In the genomic region with DNA sequence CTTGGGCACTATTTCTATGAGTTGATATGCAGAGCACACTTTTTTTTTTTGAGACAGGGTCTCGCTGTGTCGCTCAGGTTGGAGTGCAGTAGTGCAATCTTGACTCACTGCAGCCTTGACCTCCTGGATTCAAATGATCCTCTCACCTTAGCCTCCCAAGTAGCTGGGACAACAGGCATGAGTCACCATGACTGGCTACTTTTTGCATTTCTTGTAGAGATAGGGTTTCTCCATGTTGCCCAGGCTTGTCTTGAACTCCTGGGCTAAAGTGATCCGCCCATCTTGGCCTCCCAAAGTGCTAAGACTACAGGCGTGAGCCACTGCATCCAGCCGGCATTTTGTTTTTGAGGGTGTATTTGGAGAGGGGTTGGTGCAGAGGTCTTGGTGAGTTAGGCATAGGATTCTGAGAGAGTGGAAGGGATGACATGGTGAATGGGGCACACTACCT, we compare ENCODE assay signal across 1 cellular context.
TF ChIP-seq lines count a peak whose summit lies in the region.

No MANE protein-coding gene starts in this region.

TF ChIP-seq in K562, 482 proteins besides CTCF, POLR2A, EP300 and RAD21 (continued from another document and continues in another):
- no peak for TF ChIP-seq HOXB6 (CRISPR knock-in tag; IDR thresholded peaks at IDR 0.05; ENCODE audit: borderline replicate concordance)
- TF ChIP-seq ZFP30 (CRISPR knock-in tag; IDR thresholded peaks at IDR 0.05; ENCODE audit: borderline replicate concordance): no peak
- TF ChIP-seq, protein P1, sequence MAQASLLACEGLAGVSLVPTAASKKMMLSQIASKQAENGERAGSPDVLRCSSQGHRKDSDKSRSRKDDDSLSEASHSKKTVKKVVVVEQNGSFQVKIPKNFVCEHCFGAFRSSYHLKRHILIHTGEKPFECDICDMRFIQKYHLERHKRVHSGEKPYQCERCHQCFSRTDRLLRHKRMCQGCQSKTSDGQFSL (CRISPR knock-in tag; IDR thresholded peaks at IDR 0.05): no peak
- TF ChIP-seq, protein P1 (tag; IDR thresholded peaks at IDR 0.05): no peak; a peak in 1 of 4 replicates
- no peak for TF ChIP-seq PRDM10 (IDR thresholded peaks at IDR 0.05; ENCODE audit: partially characterized antibody)
- TF ChIP-seq BRF2 (IDR thresholded peaks at IDR 0.05; ENCODE audit: borderline replicate concordance, insufficient read depth, insufficient read length): no peak
- TF ChIP-seq KLF6 (CRISPR knock-in tag; IDR thresholded peaks at IDR 0.05; ENCODE audit: borderline replicate concordance): no peak
- TF ChIP-seq, protein P2, sequence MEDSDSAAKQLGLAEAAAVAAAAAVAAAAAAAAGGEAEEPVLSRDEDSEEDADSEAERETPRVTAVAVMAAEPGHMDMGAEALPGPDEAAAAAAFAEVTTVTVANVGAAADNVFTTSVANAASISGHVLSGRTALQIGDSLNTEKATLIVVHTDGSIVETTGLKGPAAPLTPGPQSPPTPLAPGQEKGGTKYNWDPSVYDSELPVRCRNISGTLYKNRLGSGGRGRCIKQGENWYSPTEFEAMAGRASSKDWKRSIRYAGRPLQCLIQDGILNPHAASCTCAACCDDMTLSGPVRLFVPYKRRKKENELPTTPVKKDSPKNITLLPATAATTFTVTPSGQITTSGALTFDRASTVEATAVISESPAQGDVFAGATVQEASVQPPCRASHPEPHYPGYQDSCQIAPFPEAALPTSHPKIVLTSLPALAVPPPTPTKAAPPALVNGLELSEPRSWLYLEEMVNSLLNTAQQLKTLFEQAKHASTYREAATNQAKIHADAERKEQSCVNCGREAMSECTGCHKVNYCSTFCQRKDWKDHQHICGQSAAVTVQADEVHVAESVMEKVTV (CRISPR knock-in tag; IDR thresholded peaks at IDR 0.05): no peak
- TF ChIP-seq, protein P3, sequence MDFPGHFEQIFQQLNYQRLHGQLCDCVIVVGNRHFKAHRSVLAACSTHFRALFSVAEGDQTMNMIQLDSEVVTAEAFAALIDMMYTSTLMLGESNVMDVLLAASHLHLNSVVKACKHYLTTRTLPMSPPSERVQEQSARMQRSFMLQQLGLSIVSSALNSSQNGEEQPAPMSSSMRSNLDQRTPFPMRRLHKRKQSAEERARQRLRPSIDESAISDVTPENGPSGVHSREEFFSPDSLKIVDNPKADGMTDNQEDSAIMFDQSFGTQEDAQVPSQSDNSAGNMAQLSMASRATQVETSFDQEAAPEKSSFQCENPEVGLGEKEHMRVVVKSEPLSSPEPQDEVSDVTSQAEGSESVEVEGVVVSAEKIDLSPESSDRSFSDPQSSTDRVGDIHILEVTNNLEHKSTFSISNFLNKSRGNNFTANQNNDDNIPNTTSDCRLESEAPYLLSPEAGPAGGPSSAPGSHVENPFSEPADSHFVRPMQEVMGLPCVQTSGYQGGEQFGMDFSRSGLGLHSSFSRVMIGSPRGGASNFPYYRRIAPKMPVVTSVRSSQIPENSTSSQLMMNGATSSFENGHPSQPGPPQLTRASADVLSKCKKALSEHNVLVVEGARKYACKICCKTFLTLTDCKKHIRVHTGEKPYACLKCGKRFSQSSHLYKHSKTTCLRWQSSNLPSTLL (IDR thresholded peaks at IDR 0.05): no peak
- no peak for TF ChIP-seq CTCFL (IDR thresholded peaks at IDR 0.05; ENCODE audit: borderline replicate concordance, insufficient read depth, low read depth, low read length, poor library complexity, severe bottlenecking)
- no peak for TF ChIP-seq ZNF79 (CRISPR knock-in tag; IDR thresholded peaks at IDR 0.05; ENCODE audit: low read depth)
- TF ChIP-seq ZC3H8 (IDR thresholded peaks at IDR 0.05): no peak
- peak; percentile 59; the same call in 1 of the 2 replicates for TF ChIP-seq HDGF (IDR thresholded peaks at IDR 0.05)
- no peak for TF ChIP-seq SP1 (CRISPR knock-in tag; IDR thresholded peaks at IDR 0.05)
- TF ChIP-seq DPF2 (IDR thresholded peaks at IDR 0.05): peak; percentile 93
- no peak for TF ChIP-seq ZFX (CRISPR knock-in tag; IDR thresholded peaks at IDR 0.05)
- TF ChIP-seq SMAD1 (IDR thresholded peaks at IDR 0.05; ENCODE audit: low read depth, low read length, partially characterized antibody): no peak
- no peak for TF ChIP-seq COPS2 (conservative IDR thresholded peaks at IDR 0.05)
- TF ChIP-seq NFRKB (IDR thresholded peaks at IDR 0.05; ENCODE audit: low read depth): peak; percentile 92
- no peak for TF ChIP-seq FIP1L1 (IDR thresholded peaks at IDR 0.05; ENCODE audit: low read depth, low read length, poor library complexity, severe bottlenecking)
- TF ChIP-seq, protein P4, sequence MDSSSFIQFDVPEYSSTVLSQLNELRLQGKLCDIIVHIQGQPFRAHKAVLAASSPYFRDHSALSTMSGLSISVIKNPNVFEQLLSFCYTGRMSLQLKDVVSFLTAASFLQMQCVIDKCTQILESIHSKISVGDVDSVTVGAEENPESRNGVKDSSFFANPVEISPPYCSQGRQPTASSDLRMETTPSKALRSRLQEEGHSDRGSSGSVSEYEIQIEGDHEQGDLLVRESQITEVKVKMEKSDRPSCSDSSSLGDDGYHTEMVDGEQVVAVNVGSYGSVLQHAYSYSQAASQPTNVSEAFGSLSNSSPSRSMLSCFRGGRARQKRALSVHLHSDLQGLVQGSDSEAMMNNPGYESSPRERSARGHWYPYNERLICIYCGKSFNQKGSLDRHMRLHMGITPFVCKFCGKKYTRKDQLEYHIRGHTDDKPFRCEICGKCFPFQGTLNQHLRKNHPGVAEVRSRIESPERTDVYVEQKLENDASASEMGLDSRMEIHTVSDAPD (CRISPR knock-in tag; IDR thresholded peaks at IDR 0.05): no peak
- no peak for TF ChIP-seq CSDE1 (IDR thresholded peaks at IDR 0.05)
- no peak for TF ChIP-seq ZNF398 (CRISPR knock-in tag; IDR thresholded peaks at IDR 0.05)
- TF ChIP-seq TEAD1 (CRISPR knock-in tag; IDR thresholded peaks at IDR 0.05): no peak
- no peak for TF ChIP-seq CHD4 (IDR thresholded peaks at IDR 0.05; ENCODE audit: insufficient read depth, insufficient replicate concordance, low read depth, low read length, poor library complexity, severe bottlenecking)
- no peak for TF ChIP-seq ZNF507 (tag; conservative IDR thresholded peaks at IDR 0.05)
- no peak for TF ChIP-seq XRCC4 (IDR thresholded peaks at IDR 0.05; ENCODE audit: extremely low read depth, insufficient read depth, insufficient read length)
- TF ChIP-seq RBFOX2 (IDR thresholded peaks at IDR 0.05; ENCODE audit: low read depth, low read length): no peak
- peak; percentile 73 for TF ChIP-seq ZNF766 (CRISPR knock-in tag; conservative IDR thresholded peaks at IDR 0.05)
- TF ChIP-seq, protein P5, sequence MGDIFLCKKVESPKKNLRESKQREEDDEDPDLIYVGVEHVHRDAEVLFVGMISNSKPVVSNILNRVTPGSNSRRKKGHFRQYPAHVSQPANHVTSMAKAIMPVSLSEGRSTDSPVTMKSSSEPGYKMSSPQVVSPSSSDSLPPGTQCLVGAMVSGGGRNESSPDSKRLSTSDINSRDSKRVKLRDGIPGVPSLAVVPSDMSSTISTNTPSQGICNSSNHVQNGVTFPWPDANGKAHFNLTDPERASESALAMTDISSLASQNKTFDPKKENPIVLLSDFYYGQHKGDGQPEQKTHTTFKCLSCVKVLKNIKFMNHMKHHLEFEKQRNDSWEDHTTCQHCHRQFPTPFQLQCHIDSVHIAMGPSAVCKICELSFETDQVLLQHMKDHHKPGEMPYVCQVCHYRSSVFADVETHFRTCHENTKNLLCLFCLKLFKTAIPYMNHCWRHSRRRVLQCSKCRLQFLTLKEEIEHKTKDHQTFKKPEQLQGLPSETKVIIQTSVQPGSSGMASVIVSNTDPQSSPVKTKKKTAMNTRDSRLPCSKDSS (IDR thresholded peaks at IDR 0.05; ENCODE audit: low read depth, partially characterized antibody): no peak
- no peak for TF ChIP-seq ZNF764 (CRISPR knock-in tag; IDR thresholded peaks at IDR 0.05; ENCODE audit: low read depth)
- TF ChIP-seq KDM5B (IDR thresholded peaks at IDR 0.05; ENCODE audit: insufficient replicate concordance, low read depth, low read length): no peak
- TF ChIP-seq NONO (IDR thresholded peaks at IDR 0.05; ENCODE audit: low read depth in 2 of 2, low read length in 1 of 2): no peak
- TF ChIP-seq CBFA2T3 (IDR thresholded peaks at IDR 0.05): peak; percentile 43
- TF ChIP-seq ZNF24 (IDR thresholded peaks at IDR 0.05): peak; percentile 82
- no peak for TF ChIP-seq E2F5 (CRISPR knock-in tag; IDR thresholded peaks at IDR 0.05)
- no peak for TF ChIP-seq ZNF311 (CRISPR knock-in tag; IDR thresholded peaks at IDR 0.05)
- TF ChIP-seq MXI1 (IDR thresholded peaks at IDR 0.05; ENCODE audit: low read depth, low read length): no peak
- TF ChIP-seq, protein P6, sequence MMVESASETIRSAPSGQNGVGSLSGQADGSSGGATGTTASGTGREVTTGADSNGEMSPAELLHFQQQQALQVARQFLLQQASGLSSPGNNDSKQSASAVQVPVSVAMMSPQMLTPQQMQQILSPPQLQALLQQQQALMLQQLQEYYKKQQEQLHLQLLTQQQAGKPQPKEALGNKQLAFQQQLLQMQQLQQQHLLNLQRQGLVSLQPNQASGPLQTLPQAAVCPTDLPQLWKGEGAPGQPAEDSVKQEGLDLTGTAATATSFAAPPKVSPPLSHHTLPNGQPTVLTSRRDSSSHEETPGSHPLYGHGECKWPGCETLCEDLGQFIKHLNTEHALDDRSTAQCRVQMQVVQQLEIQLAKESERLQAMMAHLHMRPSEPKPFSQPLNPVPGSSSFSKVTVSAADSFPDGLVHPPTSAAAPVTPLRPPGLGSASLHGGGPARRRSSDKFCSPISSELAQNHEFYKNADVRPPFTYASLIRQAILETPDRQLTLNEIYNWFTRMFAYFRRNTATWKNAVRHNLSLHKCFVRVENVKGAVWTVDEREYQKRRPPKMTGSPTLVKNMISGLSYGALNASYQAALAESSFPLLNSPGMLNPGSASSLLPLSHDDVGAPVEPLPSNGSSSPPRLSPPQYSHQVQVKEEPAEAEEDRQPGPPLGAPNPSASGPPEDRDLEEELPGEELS (CRISPR knock-in tag; IDR thresholded peaks at IDR 0.05; ENCODE audit: borderline replicate concordance): no peak
- no peak for TF ChIP-seq ZBTB8A (IDR thresholded peaks at IDR 0.05; ENCODE audit: partially characterized antibody)
